Comparison of ENCODE assay signal across 8 cellular contexts in the genomic region with DNA sequence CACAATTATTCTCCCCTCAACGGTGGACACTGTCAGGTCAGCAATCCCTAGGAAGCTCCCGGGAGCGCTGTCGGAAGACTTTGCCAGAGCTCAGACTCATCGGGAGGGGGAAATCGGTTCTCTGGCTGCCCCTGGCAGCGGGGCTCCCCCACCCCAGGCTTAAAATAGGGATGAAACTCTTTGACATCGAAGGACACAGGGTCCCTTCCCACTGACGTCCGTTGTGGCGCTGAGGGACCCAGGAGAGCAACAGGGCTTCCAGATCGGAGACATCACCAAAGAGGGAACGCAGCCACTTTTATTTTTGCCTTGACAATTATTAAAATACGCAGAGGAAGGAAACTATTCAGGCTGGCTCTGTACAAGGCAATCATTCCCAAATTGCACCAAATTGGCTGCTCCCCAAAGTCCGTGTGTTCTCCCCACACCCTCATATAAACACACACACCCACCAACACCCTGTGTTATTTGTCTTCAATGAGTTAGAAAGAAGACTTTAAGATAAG.
DNase-seq lines count a peak whose midpoint lies in the region; ATAC-seq and TF ChIP-seq lines count a peak whose summit lies in the region.

No MANE protein-coding gene starts in this region.

- WGBS in mesendoderm (ENCODE audit: extremely low coverage, insufficient coverage, low lambda C conversion rate), result no CpG with 5 or more reads among the region's 15 CpGs

- H3K27me3 Mint-ChIP-seq in activated T-cell treated with anti-CD3 and anti-CD28 coated beads, Interleukin-2, amount 50 U/mL, for 24 hours, result peaks cover 75% of the 10 kb centered on the region

- peak overlapping the region; percentile 67 to 82 for H3K27ac ChIP-seq in coronary artery
- H3K27ac ChIP-seq in mesendoderm (ENCODE audit: low read depth, low read length), result no peak overlapping the region
- peak overlapping the region; percentile 9 for H3K27ac ChIP-seq in upper lobe of right lung

- H2BK120ac ChIP-seq in mesendoderm (ENCODE audit: low read depth, low read length), result no peak overlapping the region

- H4K8ac ChIP-seq in mesendoderm (ENCODE audit: low read depth, low read length), result no peak overlapping the region

- H3K4ac ChIP-seq in mesendoderm (ENCODE audit: low read depth, low read length), result no peak overlapping the region

- no peak overlapping the region for H3K23ac ChIP-seq in mesendoderm (ENCODE audit: low read length)

- TF ChIP-seq CTCF in coronary artery (IDR thresholded peaks at IDR 0.05) (peak; percentile 28), upper lobe of right lung (IDR thresholded peaks at IDR 0.05) (peak; percentile 4)

- H3K27ac Mint-ChIP-seq in activated T-cell treated with anti-CD3 and anti-CD28 coated beads, Interleukin-2, amount 50 U/mL, for 24 hours, result no peak overlapping the region

- no peak for DNase-seq in activated T-cell treated with anti-CD3 and anti-CD28 coated beads, Interleukin-2, amount 50 U/mL, for 24 hours
- no peak for DNase-seq in activated T-cell treated with anti-CD3 and anti-CD28 coated beads, Interleukin-2, amount 50 U/mL, for 1 hour
- DNase-seq in coronary artery (ENCODE audit: low spot score) (peak; percentile 80), mesendoderm (no peak), upper lobe of right lung (no peak), NCI-H748 (lab: John Stamatoyannopoulos, UW; ENCODE audit: unreplicated experiment) (no peak)

- no peaks in the 10 kb centered on the region for H3K36me3 Mint-ChIP-seq in activated T-cell treated with anti-CD3 and anti-CD28 coated beads, Interleukin-2, amount 50 U/mL, for 24 hours (ENCODE audit: low read depth)

- no peaks in the 10 kb centered on the region for H3K79me1 ChIP-seq in mesendoderm (ENCODE audit: low read length)

- ATAC-seq in upper lobe of right lung (peak; percentile 15), GM19023 (IDR thresholded peaks at IDR 0.05; ENCODE audit: unreplicated experiment) (no peak), HG02970 (IDR thresholded peaks at IDR 0.05; ENCODE audit: low FRiP score, unreplicated experiment) (no peak)

- H3K9me3 Mint-ChIP-seq in activated T-cell treated with anti-CD3 and anti-CD28 coated beads, Interleukin-2, amount 50 U/mL, for 24 hours, result no peaks in the 10 kb centered on the region

- peak overlapping the region; percentile 67 for H3K9ac ChIP-seq in mesendoderm (ENCODE audit: low read length)

- peak overlapping the region; percentile 25 for H3K4me3 Mint-ChIP-seq in activated T-cell treated with anti-CD3 and anti-CD28 coated beads, Interleukin-2, amount 50 U/mL, for 24 hours

- H3K4me1 Mint-ChIP-seq in activated T-cell treated with anti-CD3 and anti-CD28 coated beads, Interleukin-2, amount 50 U/mL, for 24 hours (ENCODE audit: low read depth), result peaks cover 8% of the 10 kb centered on the region

- no peaks in the 10 kb centered on the region for H3K79me2 ChIP-seq in mesendoderm (ENCODE audit: control insufficient read depth, insufficient read depth, low read length)

- H3K36me3 ChIP-seq in mesendoderm (ENCODE audit: control insufficient read depth, insufficient read depth, low read length) (no peaks in the 10 kb centered on the region), upper lobe of right lung (no peaks in the 10 kb centered on the region)

- peak overlapping the region; percentile 76 for H3K56ac ChIP-seq in mesendoderm (ENCODE audit: low read length)

- H2AK5ac ChIP-seq in mesendoderm (ENCODE audit: low read length), result no peak overlapping the region

- intact Hi-C loops in upper lobe of right lung (cut with DNase I), result loop anchor here (5.0 kb wide), 1 partner anchor 310 kb away; a partner anchor contains a TSS

- no peak overlapping the region for H4K5ac ChIP-seq in mesendoderm (ENCODE audit: low read length)

- H2BK5ac ChIP-seq in mesendoderm (ENCODE audit: low read length), result no peak overlapping the region

- H3K4me3 ChIP-seq in coronary artery (peak overlapping the region; percentile 67), mesendoderm (ENCODE audit: low read length) (peak overlapping the region; percentile 33), upper lobe of right lung (peak overlapping the region; percentile 43)

- no peaks in the 10 kb centered on the region for H3K4me1 ChIP-seq in mesendoderm (ENCODE audit: control insufficient read depth, low read depth, low read length)
- H3K4me1 ChIP-seq in upper lobe of right lung, result peaks cover 10% of the 10 kb centered on the region

- H3K27me3 ChIP-seq in mesendoderm (ENCODE audit: insufficient read depth, low read length, poor library complexity) (no peaks in the 10 kb centered on the region), upper lobe of right lung (no peaks in the 10 kb centered on the region)

- H2BK15ac ChIP-seq in mesendoderm (replicated peaks; ENCODE audit: low read depth), result no peak overlapping the region

- no peaks in the 10 kb centered on the region for H3K9me3 ChIP-seq in upper lobe of right lung

- H3K4me2 ChIP-seq in mesendoderm (ENCODE audit: low read length), result peak overlapping the region; percentile 86

- peak overlapping the region; percentile 6 for H3K18ac ChIP-seq in mesendoderm (ENCODE audit: low read length)
